In genomic region chr4:1746265-1746691, GRCh38 we compare ENCODE assay signal across 8 cellular contexts. TPM values are rescaled to one million over a fixed set of nuclear protein-coding genes. Genes with fewer than 3 reads are reported as not detected.
DNase-seq lines count a peak whose midpoint lies in the region; ATAC-seq and TF ChIP-seq lines count a peak whose summit lies in the region.

No MANE protein-coding gene starts in this region.

- 10 to 20% methylated on average over 12 of the region's 17 CpGs for WGBS in tibial nerve, 2 donors

- TF ChIP-seq CTCF in OCI-LY7 (conservative IDR thresholded peaks at IDR 0.05; ENCODE audit: low read length), result peak; percentile 91
- TF ChIP-seq CTCF in osteoblast (IDR thresholded peaks at IDR 0.05; ENCODE audit: extremely low read depth, low read depth, low read length), result peak; percentile 65
- peak; percentile 59 to 82 (median 67) for TF ChIP-seq CTCF in tibial nerve (IDR thresholded peaks at IDR 0.05)

- H3K4me2 ChIP-seq in OCI-LY7 (ENCODE audit: low read length), result no peak overlapping the region
- no peak overlapping the region for H3K4me2 ChIP-seq in osteoblast (ENCODE audit: insufficient read depth, low read length)

- H2AFZ ChIP-seq in OCI-LY7 (ENCODE audit: low read length) (no peak overlapping the region), osteoblast (ENCODE audit: low read length) (no peak overlapping the region)

- TF ChIP-seq EP300 in tibial nerve (IDR thresholded peaks at IDR 0.05), result no peak

- H3K9me2 ChIP-seq in OCI-LY7 (ENCODE audit: insufficient read depth, low read length), result no peaks in the 10 kb centered on the region

- H3K27ac ChIP-seq in OCI-LY7 (ENCODE audit: low read depth, low read length, poor library complexity, severe bottlenecking) (no peak overlapping the region), osteoblast (ENCODE audit: low read depth, low read length) (no peak overlapping the region), tibial nerve (no peak overlapping the region)

- CTCF ChIA-PET in OCI-LY7 (lab: Charles Lee; ENCODE audit: unreplicated experiment), result no interaction called here

- no peaks in the 10 kb centered on the region for H4K20me1 ChIP-seq in OCI-LY7 (ENCODE audit: insufficient read depth, low read length)
- H4K20me1 ChIP-seq in osteoblast (ENCODE audit: insufficient read depth, low read length), result no peaks in the 10 kb centered on the region

- H3K36me3 ChIP-seq in OCI-LY7 (ENCODE audit: insufficient read depth, low read length), result peaks cover 47% of the 10 kb centered on the region
- H3K36me3 ChIP-seq in osteoblast (ENCODE audit: insufficient read depth, low read length), result peaks cover 13% of the 10 kb centered on the region
- peaks cover 0 to 28% (median 0%) of the 10 kb centered on the region in 3 donors for H3K36me3 ChIP-seq in tibial nerve

- TF ChIP-seq POLR2A in tibial nerve (IDR thresholded peaks at IDR 0.05), result no peak

- H3K27me3 ChIP-seq in osteoblast (ENCODE audit: insufficient read depth, low read length) (no peaks in the 10 kb centered on the region), tibial nerve (peaks cover 0 to 32% of the 10 kb centered on the region in 2 donors)

- DNase-seq in ELF-1 (ENCODE audit: low read depth, low spot score) (peak; percentile 93), OCI-LY7 (ENCODE audit: low spot score) (peak; percentile 84), fibroblast of peridontal ligament (ENCODE audit: extremely low read depth) (peak; percentile 36), osteoblast (ENCODE audit: insufficient read length, low spot score, missing footprints) (peak; percentile 99), tibial nerve (ENCODE audit: low spot score in 2 of 2) (peak; percentile 28 to 48), NCI-H2107 treated with DMSO at 0.1 percent for 48 hours (lab: John Stamatoyannopoulos, UW; ENCODE audit: unreplicated experiment) (no peak)
- peak; percentile 77 for DNase-seq in activated T-cell treated with anti-CD3 and anti-CD28 coated beads, Interleukin-2, amount 50 U/mL, for 1 hour

- POLR2A ChIA-PET in OCI-LY7 (lab: Charles Lee), result no interaction called here

- H3K79me2 ChIP-seq in OCI-LY7 (ENCODE audit: insufficient read depth, low read depth, low read length), result no peaks in the 10 kb centered on the region
- no peaks in the 10 kb centered on the region for H3K79me2 ChIP-seq in osteoblast (ENCODE audit: insufficient read depth, low read length)

- intact Hi-C loops in OCI-LY7 (cut with micrococcal nuclease; ENCODE audit: unreplicated experiment), result loop anchor here (5.0 kb wide), 2 partner anchors 151 to 441 kb away; no protein-coding TSS in a partner anchor

- H3K9me3 ChIP-seq in OCI-LY7 (ENCODE audit: low read length) (no peaks in the 10 kb centered on the region), osteoblast (ENCODE audit: low read depth, low read length) (no peaks in the 10 kb centered on the region), tibial nerve (no peaks in the 10 kb centered on the region)

- H3K4me1 ChIP-seq in OCI-LY7 (ENCODE audit: insufficient read depth, low read length, poor library complexity, severe bottlenecking) (no peaks in the 10 kb centered on the region), osteoblast (ENCODE audit: insufficient read depth, low read length) (no peaks in the 10 kb centered on the region), tibial nerve (peaks cover 0 to 19% (median 3%) of the 10 kb centered on the region in 4 donors)

- peak; percentile 65 for ATAC-seq in HG03280 (IDR thresholded peaks at IDR 0.05; ENCODE audit: unreplicated experiment)

- H3K4me3 ChIP-seq in OCI-LY7 (ENCODE audit: low read depth, low read length, poor library complexity, severe bottlenecking) (no peak overlapping the region), osteoblast (ENCODE audit: insufficient read depth, low read length) (no peak overlapping the region), tibial nerve (no peak overlapping the region)

- no TSS peak for BruUV-seq in OCI-LY7 (replicated peaks; lab: Mats Ljungman, UMichigan)

RNA-seq across cellular contexts. Expression of gene TACC3, which starts 25.0 kb away (rescaled TPM):
- total RNA-seq in OCI-LY7 (2014; rRNA removed; shearing (Covaris generic)), result 100 and 130 TPM in 2 replicates
- 257 and 272 TPM in 2 replicates for total RNA-seq in OCI-LY7 (2022)
- total RNA-seq in osteoblast, result 3.2 and 4.0 TPM in 2 replicates
- 10 to 100 TPM in 2 of 4 donors, 1 to 10 TPM in 2; 8.6 to 15.0 (median 11.9) TPM for total RNA-seq in tibial nerve

RNA-seq across cellular contexts. Expression of gene TMEM129, which starts 25.2 kb away (rescaled TPM):
- 35.1 and 44.0 TPM in 2 replicates for total RNA-seq in OCI-LY7 (2014; rRNA removed; shearing (Covaris generic))
- total RNA-seq in OCI-LY7 (2022) (34.2 and 39.2 TPM in 2 replicates), osteoblast (37.1 and 38.0 TPM in 2 replicates), tibial nerve (10 to 100 TPM; 60.1 to 88.5 (median 82.2) TPM)

RNA-seq across cellular contexts. Expression of gene SLBP, which starts 34.2 kb away (rescaled TPM):
- 191 and 196 TPM in 2 replicates for total RNA-seq in OCI-LY7 (2014; rRNA removed; shearing (Covaris generic))
- 159 and 161 TPM in 2 replicates for total RNA-seq in OCI-LY7 (2022)
- total RNA-seq in osteoblast, result 51.9 and 55.7 TPM in 2 replicates
- 10 to 100 TPM; 41.7 to 55.9 (median 53.5) TPM for total RNA-seq in tibial nerve

RNA-seq across cellular contexts. Expression of gene FGFR3, which starts 46.8 kb away (rescaled TPM):
- total RNA-seq in OCI-LY7 (2014; rRNA removed; shearing (Covaris generic)), result not detected in 2 replicates
- not detected in 2 replicates for total RNA-seq in OCI-LY7 (2022)
- total RNA-seq in osteoblast, result 0.29 and 0.36 TPM in 2 replicates
- 10 to 100 TPM in 1 of 4 donors, 1 to 10 TPM in 3; 2.7 to 11.2 (median 5.1) TPM for total RNA-seq in tibial nerve

Comparison
In these comparisons a context has a peak if more than half of its experiments do, and no peak if none do; other contexts are left out.
1. RNA of gene TACC3, which starts 25.0 kb away (total RNA-seq): 100 to 272 TPM in OCI-LY7; 8.6 to 15.0 TPM in tibial nerve and 3.2 to 4.0 TPM in osteoblast; every median in the first group is over 4 times any median in the second.
2. Peak in every context shown above with its lines, with median percentiles within 50 percentile points of each other: CTCF ChIP-seq.